In genomic region chr11:3894128-3894731, GRCh38 we compare ENCODE assay signal across 8 cellular contexts. TPM values are rescaled to one million over a fixed set of nuclear protein-coding genes. Genes with fewer than 3 reads are reported as not detected.
DNase-seq lines count a peak whose midpoint lies in the region; ATAC-seq and TF ChIP-seq lines count a peak whose summit lies in the region.

No MANE protein-coding gene starts in this region.

- TF ChIP-seq CTCF in WTC11 (IDR thresholded peaks at IDR 0.05) (no peak), mucosa of descending colon (IDR thresholded peaks at IDR 0.05) (no peak), RWPE1 (conservative IDR thresholded peaks at IDR 0.05; ENCODE audit: low read depth) (no peak)

- peak; percentile 67 to 84 for ATAC-seq in CD4-positive, CD25-positive, alpha-beta regulatory T cell (ENCODE audit: low read depth in 2 of 2)
- ATAC-seq in HG03280 (IDR thresholded peaks at IDR 0.05; ENCODE audit: unreplicated experiment), result peak; percentile 96
- no peak for ATAC-seq in WTC11
- peak; percentile 80 for ATAC-seq in mucosa of descending colon

- peaks cover 0 to 5% (median 0%) of the 10 kb centered on the region in 7 donors for H3K9me3 Mint-ChIP-seq in CD4-positive, CD25-positive, alpha-beta regulatory T cell
- no peaks in the 10 kb centered on the region for H3K9me3 Mint-ChIP-seq in WTC11

- H3K27ac ChIP-seq in CD4-positive, CD25-positive, alpha-beta regulatory T cell (ENCODE audit: insufficient read depth, low read length, poor library complexity, severe bottlenecking), result no peak overlapping the region
- no peak overlapping the region for H3K27ac ChIP-seq in RWPE1

- H3K4me3 ChIP-seq in CD4-positive, CD25-positive, alpha-beta regulatory T cell (ENCODE audit: low read depth, low read length), result peak overlapping the region; percentile 24
- H3K4me3 ChIP-seq in mucosa of descending colon, result no peak overlapping the region

- no peaks in the 10 kb centered on the region for H3K27me3 ChIP-seq in CD4-positive, CD25-positive, alpha-beta regulatory T cell (ENCODE audit: control insufficient read depth, insufficient read depth, low read length)

- H3K36me3 ChIP-seq in CD4-positive, CD25-positive, alpha-beta regulatory T cell (ENCODE audit: control insufficient read depth, insufficient read depth, low read length), result no peaks in the 10 kb centered on the region
- no peaks in the 10 kb centered on the region for H3K36me3 ChIP-seq in mucosa of descending colon (ENCODE audit: low read depth)

- H3K4me1 Mint-ChIP-seq in CD4-positive, CD25-positive, alpha-beta regulatory T cell, result peaks cover 43 to 69% (median 57%) of the 10 kb centered on the region in 4 donors
- H3K4me1 Mint-ChIP-seq in WTC11, result no peaks in the 10 kb centered on the region

- intact Hi-C loops in mucosa of descending colon (cut with DNase I, micrococcal nuclease), result no loop called here

- peaks cover 14% of the 10 kb centered on the region for H3K4me1 ChIP-seq in CD4-positive, CD25-positive, alpha-beta regulatory T cell (ENCODE audit: control insufficient read depth, insufficient read depth, low read length, poor library complexity, severe bottlenecking)
- H3K4me1 ChIP-seq in mucosa of descending colon (ENCODE audit: low read depth), result peaks cover 17% of the 10 kb centered on the region

- H3K4me3 Mint-ChIP-seq in CD4-positive, CD25-positive, alpha-beta regulatory T cell, result peak overlapping the region; percentile 11 to 23 (median 19)
- no peak overlapping the region for H3K4me3 Mint-ChIP-seq in WTC11

- peaks cover 17% of the 10 kb centered on the region for H3K36me3 Mint-ChIP-seq in CD4-positive, CD25-positive, alpha-beta regulatory T cell
- no peaks in the 10 kb centered on the region for H3K36me3 Mint-ChIP-seq in WTC11

- H3K9me3 ChIP-seq in CD4-positive, CD25-positive, alpha-beta regulatory T cell (ENCODE audit: control insufficient read depth in 2 of 2, low read length in 2 of 2), result no peaks in the 10 kb centered on the region
- H3K9me3 ChIP-seq in mucosa of descending colon, result no peaks in the 10 kb centered on the region

- H3K27me3 Mint-ChIP-seq in CD4-positive, CD25-positive, alpha-beta regulatory T cell, result no peaks in the 10 kb centered on the region
- no peaks in the 10 kb centered on the region for H3K27me3 Mint-ChIP-seq in WTC11 (ENCODE audit: low read depth)

- H3K27ac Mint-ChIP-seq in CD4-positive, CD25-positive, alpha-beta regulatory T cell, result peak overlapping the region; percentile 60 to 82 (median 80)
- H3K27ac Mint-ChIP-seq in WTC11, result peak overlapping the region; percentile 22; the same call in 1 of the 2 replicates

- POLR2A ChIA-PET in WTC11 (lab: Charles Lee) (no interaction called here), RWPE1 (lab: Yijun Ruan, JAX; ENCODE audit: low non-redundant PET) (no interaction called here)

- peak in 1 of 3 donors; percentile 61 for DNase-seq in CD4-positive, CD25-positive, alpha-beta regulatory T cell
- DNase-seq in GM19238 (ENCODE audit: insufficient read length, low spot score) (peak; percentile 74), WTC11 (ENCODE audit: low spot score) (no peak), mucosa of descending colon (peak in 1 of 3 donors; percentile 72), RWPE1 (ENCODE audit: low spot score) (no peak), hippocampal formation (lab: John Stamatoyannopoulos, UW) (no peak), dedifferentiated amniotic fluid mesenchymal stem cell (ENCODE audit: extremely low spot score) (no peak)

- CTCF ChIA-PET in WTC11 (lab: Charles Lee), result interaction anchor here (1.4 kb wide), 1 partner anchor 39 kb away, joined by 3 read pairs; no protein-coding TSS in a partner anchor
- CTCF ChIA-PET in RWPE1 (lab: Yijun Ruan, JAX), result interaction anchor here (0.7 kb wide), 1 partner anchor 40 kb away, joined by 6 read pairs; no protein-coding TSS in a partner anchor

TF ChIP-seq in WTC11, 78 proteins besides CTCF, POLR2A, EP300 and RAD21 (continues in another document):
- TF ChIP-seq HMGA2 (CRISPR knock-in tag; IDR thresholded peaks at IDR 0.05) (no peak), GABPB1 (CRISPR knock-in tag; IDR thresholded peaks at IDR 0.05) (no peak), ELF4 (CRISPR knock-in tag; IDR thresholded peaks at IDR 0.05; ENCODE audit: low read depth) (no peak), RORB (CRISPR knock-in tag; IDR thresholded peaks at IDR 0.05) (no peak), HMGXB4 (CRISPR knock-in tag; IDR thresholded peaks at IDR 0.05) (no peak), USF2 (CRISPR knock-in tag; IDR thresholded peaks at IDR 0.05) (no peak), E2F4 (CRISPR knock-in tag; IDR thresholded peaks at IDR 0.05; ENCODE audit: borderline replicate concordance, low read depth) (no peak), ATF1 (CRISPR knock-in tag; IDR thresholded peaks at IDR 0.05) (no peak), RELA (CRISPR knock-in tag; IDR thresholded peaks at IDR 0.05; ENCODE audit: borderline replicate concordance) (no peak), NR2C2 (CRISPR knock-in tag; IDR thresholded peaks at IDR 0.05) (no peak), ZNF219 (CRISPR knock-in tag; IDR thresholded peaks at IDR 0.05; ENCODE audit: borderline replicate concordance) (no peak), ZNF512 (CRISPR knock-in tag; IDR thresholded peaks at IDR 0.05; ENCODE audit: borderline replicate concordance) (no peak), TP53 (CRISPR knock-in tag; IDR thresholded peaks at IDR 0.05) (no peak), ETV6 (CRISPR knock-in tag; IDR thresholded peaks at IDR 0.05) (no peak), NR1H2 (CRISPR knock-in tag; IDR thresholded peaks at IDR 0.05) (no peak), MYBL2 (CRISPR knock-in tag; IDR thresholded peaks at IDR 0.05) (no peak), NFATC4 (CRISPR knock-in tag; IDR thresholded peaks at IDR 0.05) (no peak)

RNA-seq across cellular contexts. Expression of gene STIM1, which starts 38.8 kb away (rescaled TPM):
- 134 TPM for total RNA-seq in CD4-positive, CD25-positive, alpha-beta regulatory T cell
- 10 to 100 TPM; 25.7 to 30.6 (median 29.7) TPM for polyA plus RNA-seq in CD4-positive, CD25-positive, alpha-beta regulatory T cell
- 17.0 to 18.0 TPM (median 17.4 TPM) in 3 replicates for total RNA-seq in WTC11 (2021)
- 10 to 100 TPM; 56.1 to 74.8 (median 72.5) TPM for total RNA-seq in mucosa of descending colon

RNA-seq across cellular contexts. Expression of gene RHOG, which starts 53.5 kb away (rescaled TPM):
- 173 TPM for total RNA-seq in CD4-positive, CD25-positive, alpha-beta regulatory T cell
- polyA plus RNA-seq in CD4-positive, CD25-positive, alpha-beta regulatory T cell, result 100 to 1,000 TPM; 222 to 276 (median 240) TPM
- total RNA-seq in WTC11 (2021) (28.8 to 33.6 TPM (median 28.8 TPM) in 3 replicates), mucosa of descending colon (10 to 100 TPM; 62.7 to 77.2 (median 74.1) TPM)
